18 cellular contexts compared by ENCODE assay signal in genomic region chr2:147524912-147525311, GRCh38.
A peak's percentile ranks its signal among the peaks of the same experiment; 100 is the strongest.
DNase-seq lines count a peak whose midpoint lies in the region; ATAC-seq and TF ChIP-seq lines count a peak whose summit lies in the region.
"Had no signal": no experiment of that assay in that cellular context is flagged by ENCODE, and none has a peak within 500 bp of the region (broad histone marks: within the 10 kb centered on the region; RNA-seq: fewer than 3 reads in every experiment).

No MANE protein-coding gene starts in this region.

- peaks cover 7% of the 10 kb centered on the region for H3K27me3 Mint-ChIP-seq in stimulated activated naive CD8-positive, alpha-beta T cell treated with anti-CD3 and anti-CD28 coated beads, Interleukin-15, amount 100 ng/mL, for 72 hours

- no peaks in the 10 kb centered on the region for H3K36me3 ChIP-seq in RWPE2 (ENCODE audit: low read depth)
- no peaks in the 10 kb centered on the region for H3K36me3 ChIP-seq in SJCRH30
- no peaks in the 10 kb centered on the region for H3K36me3 ChIP-seq in brain microvascular endothelial cell (replicated peaks)
- H3K36me3 ChIP-seq: HAP-1 had no signal

- H3K9me3 Mint-ChIP-seq in stimulated activated naive CD8-positive, alpha-beta T cell treated with anti-CD3 and anti-CD28 coated beads, Interleukin-15, amount 100 ng/mL, for 72 hours, result peaks cover 0 to 3% of the 10 kb centered on the region in 2 donors

- peak; percentile 19 for ATAC-seq in stimulated activated naive CD8-positive, alpha-beta T cell treated with anti-CD3 and anti-CD28 coated beads, Interleukin-15, Interleukin-2, amounts not matched to agents 100 U/mL and 50 U/mL, for 24 hours
- no peak for ATAC-seq in stimulated activated naive CD8-positive, alpha-beta T cell treated with anti-CD3 and anti-CD28 coated beads, Interleukin-15, amount 100 ng/mL, for 72 hours
- peak; percentile 90 for ATAC-seq in RWPE2 (ENCODE audit: low read depth)
- peak; percentile 84 for ATAC-seq in esophagus mucosa
- ATAC-seq: A549 had no signal

- TF ChIP-seq CTCF in RWPE2 (IDR thresholded peaks at IDR 0.05; ENCODE audit: poor library complexity, severe bottlenecking), result no peak
- no peak for TF ChIP-seq CTCF in brain microvascular endothelial cell (IDR thresholded peaks at IDR 0.05; ENCODE audit: low read depth, low read length, missing control alignments)

- H3K4me1 ChIP-seq in RWPE2 (ENCODE audit: insufficient read depth, poor library complexity, severe bottlenecking) (peaks cover 21% of the 10 kb centered on the region), SJCRH30 (no peaks in the 10 kb centered on the region)
- H3K4me1 ChIP-seq: A549, HAP-1 had no signal

- in situ Hi-C loops in brain microvascular endothelial cell (cut with HindIII; ENCODE audit: low pct_ligation_motif_present, low sequenced_read_pairs), result no loop called here

- no peak overlapping the region for H3K4me3 Mint-ChIP-seq in stimulated activated naive CD8-positive, alpha-beta T cell treated with anti-CD3 and anti-CD28 coated beads, Interleukin-15, amount 100 ng/mL, for 72 hours
- H3K4me3 Mint-ChIP-seq: B cell, CD14-positive monocyte had no signal

- H3K27me3 ChIP-seq in RWPE2 (ENCODE audit: insufficient read depth, poor library complexity, severe bottlenecking), result no peaks in the 10 kb centered on the region
- H3K27me3 ChIP-seq in SJCRH30, result no peaks in the 10 kb centered on the region
- no peaks in the 10 kb centered on the region for H3K27me3 ChIP-seq in brain microvascular endothelial cell (replicated peaks)

- H3K4me3 ChIP-seq in RWPE2 (ENCODE audit: severe bottlenecking) (no peak overlapping the region), SJCRH30 (no peak overlapping the region), brain microvascular endothelial cell (ENCODE audit: low read depth, low read length) (no peak overlapping the region)
- H3K4me3 ChIP-seq: A549, GM23248, HAP-1 had no signal

- H3K27ac Mint-ChIP-seq in stimulated activated naive CD8-positive, alpha-beta T cell treated with anti-CD3 and anti-CD28 coated beads, Interleukin-15, amount 100 ng/mL, for 72 hours, result no peak overlapping the region
- H3K27ac Mint-ChIP-seq: B cell had no signal

- DNase-seq in stimulated activated naive CD8-positive, alpha-beta T cell treated with anti-CD3 and anti-CD28 coated beads, Interleukin-15, Interleukin-2, amounts not matched to agents 100 U/mL and 50 U/mL, for 24 hours, result no peak
- DNase-seq in stimulated activated naive CD8-positive, alpha-beta T cell treated with anti-CD3 and anti-CD28 coated beads, Interleukin-15, amount 100 ng/mL, for 72 hours, result no peak
- no peak for DNase-seq in RWPE2 (ENCODE audit: low spot score)
- no peak for DNase-seq in epidermal melanocyte (ENCODE audit: insufficient read length, low spot score)
- no peak for DNase-seq in SJCRH30
- DNase-seq in brain microvascular endothelial cell, result no peak
- DNase-seq: DMS79, GM23248, KBM-7, NCI-H446, NCI-H526, OCI-M1, SK-N-SH had no signal

- H3K4me1 Mint-ChIP-seq in stimulated activated naive CD8-positive, alpha-beta T cell treated with anti-CD3 and anti-CD28 coated beads, Interleukin-15, amount 100 ng/mL, for 72 hours, result peaks cover 10% of the 10 kb centered on the region
- H3K4me1 Mint-ChIP-seq: B cell, CD14-positive monocyte had no signal

- H3K9me3 ChIP-seq in RWPE2 (ENCODE audit: severe bottlenecking) (no peaks in the 10 kb centered on the region), SJCRH30 (replicated peaks) (no peaks in the 10 kb centered on the region)
- H3K9me3 ChIP-seq: A549, SK-N-SH had no signal

- H3K27ac ChIP-seq in RWPE2 (ENCODE audit: poor library complexity, severe bottlenecking) (peak overlapping the region; percentile 18), SJCRH30 (no peak overlapping the region), brain microvascular endothelial cell (no peak overlapping the region)
- H3K27ac ChIP-seq: A549, GM23248 had no signal
